19 cellular contexts compared by ENCODE assay signal in genomic region chr16:82936941-82937551, GRCh38.
A peak's percentile ranks its signal among the peaks of the same experiment; 100 is the strongest.
DNase-seq lines count a peak whose midpoint lies in the region; ATAC-seq, FAIRE-seq and TF ChIP-seq lines count a peak whose summit lies in the region.
"Had no signal": no experiment of that assay in that cellular context is flagged by ENCODE, and none has a peak within 500 bp of the region (broad histone marks: within the 10 kb centered on the region; RNA-seq: fewer than 3 reads in every experiment).

No MANE protein-coding gene starts in this region.

- no peak overlapping the region for H3K27ac ChIP-seq in right lobe of liver
- no peak overlapping the region for H3K27ac ChIP-seq in HepG2 (ENCODE audit: extremely low read length, insufficient read depth, low read length)
- H3K27ac ChIP-seq in gastrocnemius medialis: no peak overlapping the region
- no peak overlapping the region for H3K27ac ChIP-seq in right atrium auricular region
- H3K27ac ChIP-seq: A549, body of pancreas, esophagus squamous epithelium had no signal

- H4K20me1 ChIP-seq in HepG2 (ENCODE audit: insufficient read depth, low read length): no peaks in the 10 kb centered on the region

- no peaks in the 10 kb centered on the region for H3K4me1 ChIP-seq in right lobe of liver
- H3K4me1 ChIP-seq in HepG2 (ENCODE audit: insufficient read depth, low read length): no peaks in the 10 kb centered on the region
- H3K4me1 ChIP-seq in gastrocnemius medialis: no peaks in the 10 kb centered on the region
- H3K4me1 ChIP-seq in right atrium auricular region: no peaks in the 10 kb centered on the region
- H3K4me1 ChIP-seq: A549, body of pancreas had no signal

- H3K9me3 ChIP-seq in right lobe of liver: no peaks in the 10 kb centered on the region
- H3K9me3 ChIP-seq in HepG2 (ENCODE audit: low read length): peaks cover 60% of the 10 kb centered on the region
- no peaks in the 10 kb centered on the region for H3K9me3 ChIP-seq in gastrocnemius medialis
- H3K9me3 ChIP-seq in right atrium auricular region: no peaks in the 10 kb centered on the region
- H3K9me3 ChIP-seq: A549, body of pancreas had no signal

- TF ChIP-seq CTCF in right lobe of liver (IDR thresholded peaks at IDR 0.05) (no peak), HepG2 (CRISPR knock-in tag; IDR thresholded peaks at IDR 0.05) (no peak), cardiac fibroblast (IDR thresholded peaks at IDR 0.05; ENCODE audit: low read depth, low read length) (no peak), kidney epithelial cell (IDR thresholded peaks at IDR 0.05; ENCODE audit: insufficient read depth, low read length, poor library complexity, severe bottlenecking) (no peak), gastrocnemius medialis (IDR thresholded peaks at IDR 0.05 in 4 of 5, conservative IDR thresholded peaks at IDR 0.05 in 1 of 5) (no peak), right atrium auricular region (IDR thresholded peaks at IDR 0.05) (no peak)

- TF ChIP-seq POLR2A in right lobe of liver (IDR thresholded peaks at IDR 0.05): no peak
- TF ChIP-seq POLR2A in HepG2 (IDR thresholded peaks at IDR 0.05; ENCODE audit: insufficient read depth in 1 of 2, low read depth in 2 of 2, low read length in 2 of 2): no peak
- no peak for TF ChIP-seq POLR2A in gastrocnemius medialis (IDR thresholded peaks at IDR 0.05)

- in situ Hi-C loops in HepG2 (cut with HindIII; ENCODE audit: extremely low pct_ligation_motif_present, low pct_unique_long_range_greater_than_20kb) (no loop called here), gastrocnemius medialis (cut with MboI; ENCODE audit: low sequenced_read_pairs in 4 of 4) (no loop called here)

- no peaks in the 10 kb centered on the region for H3K79me2 ChIP-seq in HepG2 (ENCODE audit: insufficient read depth, low read length)

- no peak overlapping the region for H3K9ac ChIP-seq in HepG2 (ENCODE audit: insufficient read depth, low read depth, low read length)

- no peak for TF ChIP-seq RAD21 in HepG2 (CRISPR knock-in tag; IDR thresholded peaks at IDR 0.05)

- peak; percentile 25 to 83 (median 63) for ATAC-seq in right lobe of liver
- no peak for ATAC-seq in HepG2
- ATAC-seq in gastrocnemius medialis: no peak
- ATAC-seq: A549; activated T-cell treated with anti-CD3 and anti-CD28 coated beads, Interleukin-2, amount 50 U/mL, for 72 hours; body of pancreas; GM12878 had no signal

- no peak for FAIRE-seq in HepG2 (lab: Jason Lieb, UNC)
- FAIRE-seq: A549, GM12878, H1 had no signal

- intact Hi-C loops in right lobe of liver (cut with DNase I) (no loop called here), HepG2 (cut with micrococcal nuclease; ENCODE audit: unreplicated experiment) (no loop called here), gastrocnemius medialis (cut with DNase I; ENCODE audit: low total_unique reads) (no loop called here)

- TF ChIP-seq EP300 in HepG2 (IDR thresholded peaks at IDR 0.05; ENCODE audit: low read depth in 2 of 2, low read length in 2 of 2) (no peak), HepG2 (CRISPR knock-in tag; IDR thresholded peaks at IDR 0.05; ENCODE audit: borderline replicate concordance) (no peak)

- 16% methylated on average over 7 of the region's 7 CpGs for WGBS in right lobe of liver (ENCODE audit: insufficient coverage, low coverage, low lambda C conversion rate, missing lambda C conversion rate)
- WGBS in HepG2 (ENCODE audit: low lambda C conversion rate): 1% methylated on average over 7 of the region's 7 CpGs

- H3K4me2 ChIP-seq in HepG2 (ENCODE audit: low read depth, low read length): no peak overlapping the region
- H3K4me2 ChIP-seq: A549 had no signal

- POLR2A ChIA-PET in HepG2 (lab: Yijun Ruan, JAX): no interaction called here

- no TSS peak for BruUV-seq in HepG2 (replicated peaks; lab: Mats Ljungman, UMichigan)

- CTCF ChIA-PET in HepG2 (lab: Yijun Ruan, JAX; ENCODE audit: low intra/inter-chr PET ratio, low total read pairs): no interaction called here

- H2AFZ ChIP-seq in HepG2 (ENCODE audit: low read length): no peak overlapping the region

- H3K4me3 ChIP-seq in right lobe of liver (no peak overlapping the region), HepG2 (replicated peaks in 1 of 3; ENCODE audit: insufficient read depth in 1 of 3, low read depth in 2 of 3, low read length in 3 of 3) (no peak overlapping the region), cardiac fibroblast (replicated peaks in 1 of 2; ENCODE audit: low read depth in 2 of 2, low read length in 2 of 2) (no peak overlapping the region), kidney epithelial cell (ENCODE audit: low read depth, low read length) (no peak overlapping the region), gastrocnemius medialis (no peak overlapping the region), right atrium auricular region (no peak overlapping the region)
- H3K4me3 ChIP-seq: A549, body of pancreas, esophagus squamous epithelium, GM12878 had no signal

- DNase-seq in right lobe of liver (no peak), HepG2 (ENCODE audit: low spot score) (no peak), cardiac fibroblast (ENCODE audit: low read depth in 2 of 2) (peak; percentile 62 to 85), kidney epithelial cell (ENCODE audit: low read depth) (peak; percentile 65), gastrocnemius medialis (no peak), LoVo (ENCODE audit: low spot score) (no peak), right atrium auricular region (ENCODE audit: low spot score) (no peak), GDM1 (lab: John Stamatoyannopoulos, UW) (no peak)
- DNase-seq: activated CD4-positive, alpha-beta T cell treated with anti-CD3 and anti-CD28 coated beads for 1 hour; activated T-cell treated with anti-CD3 and anti-CD28 coated beads, Interleukin-2, amount 50 U/mL, for 72 hours; body of pancreas; DMS 273 treated with DMSO at 0.1 percent for 48 hours; esophagus squamous epithelium; islet precursor cell; NCI-H1694 treated with DMSO at 0.1 percent for 48 hours; trophoblast cell had no signal

- H3K27me3 ChIP-seq in right lobe of liver (no peaks in the 10 kb centered on the region), HepG2 (ENCODE audit: control insufficient read depth in 1 of 2, insufficient read depth in 2 of 2, low read length in 2 of 2) (no peaks in the 10 kb centered on the region), kidney epithelial cell (ENCODE audit: control insufficient read depth, insufficient read depth, low read length) (no peaks in the 10 kb centered on the region), gastrocnemius medialis (no peaks in the 10 kb centered on the region), right atrium auricular region (no peaks in the 10 kb centered on the region)
- H3K27me3 ChIP-seq: body of pancreas, esophagus squamous epithelium had no signal

- no peaks in the 10 kb centered on the region for H3K36me3 ChIP-seq in right lobe of liver
- H3K36me3 ChIP-seq in HepG2 (replicated peaks in 1 of 2; ENCODE audit: control insufficient read depth in 1 of 2, insufficient read depth in 2 of 2, low read length in 2 of 2): no peaks in the 10 kb centered on the region
- no peaks in the 10 kb centered on the region for H3K36me3 ChIP-seq in kidney epithelial cell (ENCODE audit: control insufficient read depth, insufficient read depth, low read length)
- H3K36me3 ChIP-seq in gastrocnemius medialis: no peaks in the 10 kb centered on the region
- H3K36me3 ChIP-seq in right atrium auricular region: no peaks in the 10 kb centered on the region
- H3K36me3 ChIP-seq: esophagus squamous epithelium had no signal

TF ChIP-seq in HepG2, 621 proteins besides CTCF, POLR2A, EP300 and RAD21 (continues in another document):
- TF ChIP-seq ZBTB25 (CRISPR knock-in tag; IDR thresholded peaks at IDR 0.05): no peak
- TF ChIP-seq ZNF672 (CRISPR knock-in tag; IDR thresholded peaks at IDR 0.05): no peak
- no peak for TF ChIP-seq SOX13 (IDR thresholded peaks at IDR 0.05)
- TF ChIP-seq SOX13 (CRISPR knock-in tag; conservative IDR thresholded peaks at IDR 0.05 in 1 of 2, IDR thresholded peaks at IDR 0.05 in 1 of 2): no peak
- no peak for TF ChIP-seq ZFP37 (CRISPR knock-in tag; IDR thresholded peaks at IDR 0.05; ENCODE audit: borderline replicate concordance)
- no peak for TF ChIP-seq KLF11 (CRISPR knock-in tag; IDR thresholded peaks at IDR 0.05)
- no peak for TF ChIP-seq PHF21A (CRISPR knock-in tag; IDR thresholded peaks at IDR 0.05)
- TF ChIP-seq ZBTB21 (CRISPR knock-in tag; IDR thresholded peaks at IDR 0.05): no peak
- TF ChIP-seq ZC3H4 (CRISPR knock-in tag; IDR thresholded peaks at IDR 0.05; ENCODE audit: borderline replicate concordance): no peak
- TF ChIP-seq AKAP8 (CRISPR knock-in tag; IDR thresholded peaks at IDR 0.05): no peak
- no peak for TF ChIP-seq ZNF30 (CRISPR knock-in tag; IDR thresholded peaks at IDR 0.05)
- TF ChIP-seq BCL6 (CRISPR knock-in tag; IDR thresholded peaks at IDR 0.05): no peak
- no peak for TF ChIP-seq ZNF790 (CRISPR knock-in tag; IDR thresholded peaks at IDR 0.05; ENCODE audit: borderline replicate concordance)
- no peak for TF ChIP-seq HOMEZ (CRISPR knock-in tag; IDR thresholded peaks at IDR 0.05; ENCODE audit: low read depth)
- TF ChIP-seq THAP7 (CRISPR knock-in tag; IDR thresholded peaks at IDR 0.05): no peak

Comparison
In these comparisons a context has a peak if more than half of its experiments do, and no peak if none do; other contexts are left out.
1. ATAC-seq: peak in right lobe of liver (4 of 4); none in HepG2 (single experiment) and gastrocnemius medialis (0 of 2).
2. DNase-seq: peak in cardiac fibroblast (2 of 2) and kidney epithelial cell (single experiment); none in right lobe of liver (0 of 3), HepG2 (single experiment), gastrocnemius medialis (0 of 2), LoVo (single experiment), right atrium auricular region (single experiment) and GDM1 (single experiment).